17 cellular contexts compared by ENCODE assay signal in the genomic region with DNA sequence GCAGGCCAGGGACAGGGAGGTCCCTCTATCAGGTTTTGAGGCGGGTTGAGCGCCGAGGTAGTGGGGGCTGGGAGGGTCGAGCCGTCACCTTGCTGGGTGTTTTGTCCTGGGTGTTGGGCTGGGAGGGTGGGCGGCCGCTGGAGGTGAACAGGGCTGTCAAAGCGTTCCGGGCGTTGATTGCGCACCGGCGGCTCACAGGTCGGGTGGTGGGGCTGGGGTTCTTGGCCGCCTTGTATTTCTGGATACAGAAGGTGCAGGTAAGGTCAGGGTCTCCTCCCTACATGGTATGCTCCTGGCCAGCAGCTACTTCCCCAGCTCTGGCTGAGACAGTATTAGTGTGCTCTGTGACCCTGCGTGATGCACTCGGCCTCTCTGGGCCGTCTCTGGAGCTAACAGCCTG. TPM values are rescaled to one million over a fixed set of nuclear protein-coding genes. Genes with fewer than 3 reads are reported as not detected.
"Had no signal": no experiment of that assay in that cellular context is flagged by ENCODE, and none has a peak within 500 bp of the region (broad histone marks: within the 10 kb centered on the region; RNA-seq: fewer than 3 reads in every experiment).

No MANE protein-coding gene starts in this region.

- H3K27me3 ChIP-seq: adrenal gland, cardiac muscle cell, gastroesophageal sphincter, left lung, neural progenitor cell, pancreas, sigmoid colon, spleen, upper lobe of right lung had no signal

- H3K4me1 ChIP-seq: upper lobe of right lung had no signal

- H3K36me3 ChIP-seq: neural progenitor cell had no signal

- H3K4me3 ChIP-seq: adrenal gland, cardiac muscle cell, gastroesophageal sphincter, left lung, neural progenitor cell, pancreas, sigmoid colon, spleen, upper lobe of right lung had no signal

- DNase-seq: activated CD4-positive, alpha-beta T cell treated with anti-CD3 and anti-CD28 coated beads for 36 hours; activated CD8-positive, alpha-beta memory T cell treated with anti-CD3 and anti-CD28 coated beads, Interleukin-2, amount 50 U/mL, for 4 hours; activated CD8-positive, alpha-beta T cell treated with anti-CD3 and anti-CD28 coated beads for 36 hours; activated effector memory CD4-positive, alpha-beta T cell treated with anti-CD3 and anti-CD28 coated beads, Interleukin-2, amount 50 U/mL, for 16 hours; activated T-cell treated with anti-CD3 and anti-CD28 coated beads, Interleukin-2, amount 50 U/mL, for 48 hours; adrenal gland; left lung; naive B cell; pancreas; sigmoid colon; spleen; stimulated activated naive CD8-positive, alpha-beta T cell treated with anti-CD3 and anti-CD28 coated beads, Interleukin-15, amount 100 ng/mL, for 72 hours; T-helper 2 cell; upper lobe of right lung had no signal

- H3K27ac ChIP-seq: cardiac muscle cell, gastroesophageal sphincter, left lung, neural progenitor cell, pancreas, sigmoid colon, spleen, upper lobe of right lung had no signal

- H3K9me3 ChIP-seq: adrenal gland, gastroesophageal sphincter, left lung, pancreas, sigmoid colon, spleen, upper lobe of right lung had no signal

- ATAC-seq: activated CD4-positive, alpha-beta T cell treated with anti-CD3 and anti-CD28 coated beads for 36 hours; activated CD8-positive, alpha-beta T cell treated with anti-CD3 and anti-CD28 coated beads for 36 hours; gastroesophageal sphincter; left lung; pancreas; stimulated activated naive CD8-positive, alpha-beta T cell treated with anti-CD3 and anti-CD28 coated beads, Interleukin-15, amount 100 ng/mL, for 72 hours; upper lobe of right lung had no signal

RNA-seq across cellular contexts. Expression of a gene that starts 16.9 kb away (rescaled TPM):
- total RNA-seq: activated CD4-positive, alpha-beta T cell treated with anti-CD3 and anti-CD28 coated beads for 36 hours; activated CD8-positive, alpha-beta T cell treated with anti-CD3 and anti-CD28 coated beads for 36 hours; cardiac muscle cell; sigmoid colon had no signal
- polyA plus RNA-seq: cardiac muscle cell had no signal
